ENCODE assay signal across 7 cellular contexts in genomic region chr2:134122610-134123009, GRCh38.
DNase-seq lines count a peak whose midpoint lies in the region; ATAC-seq, FAIRE-seq and TF ChIP-seq lines count a peak whose summit lies in the region.

No MANE protein-coding gene starts in this region.

- TF ChIP-seq CTCF in Caco-2 (IDR thresholded peaks at IDR 0.05; ENCODE audit: insufficient read depth in 1 of 2, low read depth in 1 of 2, low read length in 1 of 2, severe bottlenecking in 1 of 2, unreplicated experiment in 1 of 2) (no peak), GM23338 (conservative IDR thresholded peaks at IDR 0.05; ENCODE audit: low read depth in 2 of 2) (peak; percentile 9 to 20; a peak in 1 of 4 replicates), WI38 (IDR thresholded peaks at IDR 0.05; ENCODE audit: low read depth, low read length) (no peak), keratinocyte (optimal IDR thresholded peaks at IDR 0.05 in 1 of 3, IDR thresholded peaks at IDR 0.05 in 1 of 3, conservative IDR thresholded peaks at IDR 0.05 in 1 of 3; ENCODE audit: extremely low read depth in 1 of 3, insufficient read depth in 2 of 3, low read length in 3 of 3) (peak; percentile 22 to 32 (median 22))

- peak overlapping the region; percentile 49 for H3K4me3 Mint-ChIP-seq in Caco-2 (ENCODE audit: unreplicated experiment)
- H3K4me3 Mint-ChIP-seq in GM23338, result peak overlapping the region; percentile 82
- H3K4me3 Mint-ChIP-seq in activated CD8-positive, alpha-beta memory T cell treated with anti-CD3 and anti-CD28 coated beads, Interleukin-2, amount 10 ng/mL, durations not matched to agents 7 days and 5 days, result no peak overlapping the region

- peaks cover 4% of the 10 kb centered on the region for H3K9me1 ChIP-seq in keratinocyte (ENCODE audit: control insufficient read depth, extremely low read depth, insufficient read depth, low read length)

- H3K9me3 ChIP-seq in Caco-2 (no peaks in the 10 kb centered on the region), keratinocyte (ENCODE audit: control insufficient read depth, low read depth, low read length) (no peaks in the 10 kb centered on the region)

- H3K27ac Mint-ChIP-seq in Caco-2 (ENCODE audit: unreplicated experiment) (no peak overlapping the region), GM23338 (no peak overlapping the region)
- no peak overlapping the region for H3K27ac Mint-ChIP-seq in activated CD8-positive, alpha-beta memory T cell treated with anti-CD3 and anti-CD28 coated beads, Interleukin-2, amount 10 ng/mL, durations not matched to agents 7 days and 5 days

- H3K27ac ChIP-seq in GM23338 (ENCODE audit: low read depth) (no peak overlapping the region), keratinocyte (ENCODE audit: control insufficient read depth, insufficient read depth, low read length) (no peak overlapping the region)

- dilution Hi-C loops in keratinocyte (cut with MboI; ENCODE audit: extremely low pct_ligation_motif_present, low sequenced_read_pairs), result no loop called here

- peak overlapping the region; percentile 97 for H3K4me2 ChIP-seq in GM23338
- peak overlapping the region; percentile 19 for H3K4me2 ChIP-seq in keratinocyte (ENCODE audit: control insufficient read depth, extremely low read depth, insufficient read depth, low read depth, low read length)

- no peaks in the 10 kb centered on the region for H3F3A ChIP-seq in GM23338 (replicated peaks; ENCODE audit: low read depth)

- no peak for FAIRE-seq in keratinocyte (lab: Jason Lieb, UNC)

- H3K9me3 Mint-ChIP-seq in Caco-2 (ENCODE audit: unreplicated experiment) (no peaks in the 10 kb centered on the region), GM23338 (no peaks in the 10 kb centered on the region)
- H3K9me3 Mint-ChIP-seq in activated CD8-positive, alpha-beta memory T cell treated with anti-CD3 and anti-CD28 coated beads, Interleukin-2, amount 10 ng/mL, durations not matched to agents 7 days and 5 days (ENCODE audit: low read depth), result no peaks in the 10 kb centered on the region

- H3K9ac ChIP-seq in keratinocyte (ENCODE audit: control insufficient read depth, extremely low read depth, insufficient read depth, low read length), result no peak overlapping the region

- peaks cover 12% of the 10 kb centered on the region for H3K4me1 ChIP-seq in Caco-2
- H3K4me1 ChIP-seq in GM23338 (ENCODE audit: insufficient read depth), result peaks cover 44% of the 10 kb centered on the region
- H3K4me1 ChIP-seq in keratinocyte (ENCODE audit: control insufficient read depth, extremely low read depth, insufficient read depth, low read length), result peaks cover 23% of the 10 kb centered on the region

- no peaks in the 10 kb centered on the region for H3K9me2 ChIP-seq in GM23338 (ENCODE audit: insufficient read depth)

- DNase-seq in Caco-2 (peak in 1 of 2 experiments; percentile 19), GM23338 (ENCODE audit: low spot score) (peak; percentile 64), keratinocyte (ENCODE audit: low read depth, low spot score) (no peak), A172 (ENCODE audit: low spot score) (no peak)
- DNase-seq in activated CD8-positive, alpha-beta memory T cell treated with anti-CD3 and anti-CD28 coated beads, Interleukin-2, amount 10 ng/mL, durations not matched to agents 7 days and 5 days, result no peak

- POLR2A ChIA-PET in Caco-2 (lab: Charles Lee), result no interaction called here

- ATAC-seq in GM23338, result peak; percentile 12
- ATAC-seq in activated CD8-positive, alpha-beta memory T cell treated with anti-CD3 and anti-CD28 coated beads, Interleukin-2, amount 10 ng/mL, durations not matched to agents 7 days and 5 days, result no peak
- no peak for ATAC-seq in HG02885 (IDR thresholded peaks at IDR 0.05; ENCODE audit: poor library complexity, unreplicated experiment)

- H3K79me2 ChIP-seq in GM23338 (replicated peaks; ENCODE audit: insufficient read depth) (peaks cover 63% of the 10 kb centered on the region), keratinocyte (ENCODE audit: control insufficient read depth, insufficient read depth, low read length) (peaks cover 56% of the 10 kb centered on the region)

- CTCF ChIA-PET in Caco-2 (lab: Charles Lee), result no interaction called here
- CTCF ChIA-PET in activated CD8-positive, alpha-beta memory T cell treated with anti-CD3 and anti-CD28 coated beads, Interleukin-2, amount 10 ng/mL, durations not matched to agents 7 days and 5 days (lab: Charles Lee), result interaction anchor here (0.9 to 1.7 kb wide), 6 partner anchors 58 to 329 kb away, joined by 3 to 4 read pairs (median 3); no protein-coding TSS in a partner anchor

- H3K36me3 Mint-ChIP-seq in Caco-2 (ENCODE audit: insufficient read depth, unreplicated experiment), result peaks cover 10% of the 10 kb centered on the region
- peaks cover under 1% of the 10 kb centered on the region; the same call in 1 of the 3 replicates for H3K36me3 Mint-ChIP-seq in GM23338 (ENCODE audit: low read depth)
- H3K36me3 Mint-ChIP-seq in activated CD8-positive, alpha-beta memory T cell treated with anti-CD3 and anti-CD28 coated beads, Interleukin-2, amount 10 ng/mL, durations not matched to agents 7 days and 5 days, result peaks cover 1% of the 10 kb centered on the region

- peaks cover 23% of the 10 kb centered on the region for H3K4me1 Mint-ChIP-seq in Caco-2 (ENCODE audit: low read depth, unreplicated experiment)
- peaks cover 66% of the 10 kb centered on the region for H3K4me1 Mint-ChIP-seq in GM23338
- peaks cover 61% of the 10 kb centered on the region for H3K4me1 Mint-ChIP-seq in activated CD8-positive, alpha-beta memory T cell treated with anti-CD3 and anti-CD28 coated beads, Interleukin-2, amount 10 ng/mL, durations not matched to agents 7 days and 5 days

- H3K36me3 ChIP-seq in Caco-2 (ENCODE audit: control insufficient read depth, insufficient read depth, low read length) (no peaks in the 10 kb centered on the region), GM23338 (ENCODE audit: insufficient read depth) (no peaks in the 10 kb centered on the region), keratinocyte (ENCODE audit: control insufficient read depth in 2 of 2, extremely low read depth in 1 of 2, insufficient read depth in 2 of 2, low read length in 2 of 2) (peaks cover 0 to 1% of the 10 kb centered on the region in 2 experiments)

- H3K27me3 Mint-ChIP-seq in Caco-2 (ENCODE audit: insufficient read depth, unreplicated experiment), result no peaks in the 10 kb centered on the region
- H3K27me3 Mint-ChIP-seq in GM23338 (ENCODE audit: insufficient read depth, low read depth, poor library complexity), result peaks cover 19% of the 10 kb centered on the region
- H3K27me3 Mint-ChIP-seq in activated CD8-positive, alpha-beta memory T cell treated with anti-CD3 and anti-CD28 coated beads, Interleukin-2, amount 10 ng/mL, durations not matched to agents 7 days and 5 days, result no peaks in the 10 kb centered on the region

- no TSS peak for BruUV-seq in Caco-2 (replicated peaks; lab: Mats Ljungman, UMichigan)

- H2AFZ ChIP-seq in GM23338 (no peak overlapping the region), keratinocyte (ENCODE audit: control insufficient read depth, low read length) (no peak overlapping the region)

- peaks cover 30% of the 10 kb centered on the region for H4K20me1 ChIP-seq in GM23338 (replicated peaks; ENCODE audit: insufficient read depth)
- peaks cover 11% of the 10 kb centered on the region for H4K20me1 ChIP-seq in keratinocyte (ENCODE audit: control insufficient read depth, extremely low read depth, insufficient read depth, low read length)

- no peak overlapping the region for H3K4me3 ChIP-seq in Caco-2 (ENCODE audit: low read depth, low read length)
- no peak overlapping the region for H3K4me3 ChIP-seq in GM23338
- H3K4me3 ChIP-seq in WI38 (ENCODE audit: low read depth, low read length), result peak overlapping the region; percentile 87; the same call in 1 of the 2 replicates
- H3K4me3 ChIP-seq in keratinocyte (ENCODE audit: control insufficient read depth in 2 of 3, extremely low read depth in 1 of 3, insufficient read depth in 2 of 3, low read depth in 1 of 3, low read length in 3 of 3), result no peak overlapping the region

- H3K27me3 ChIP-seq in Caco-2 (replicated peaks; ENCODE audit: control insufficient read depth, insufficient read depth, low read length) (no peaks in the 10 kb centered on the region), GM23338 (ENCODE audit: insufficient read depth) (peaks cover 15% of the 10 kb centered on the region), keratinocyte (ENCODE audit: control insufficient read depth, extremely low read depth, insufficient read depth, low read length) (no peaks in the 10 kb centered on the region)

- intact Hi-C loops in Caco-2 (cut with micrococcal nuclease; ENCODE audit: unreplicated experiment), result no loop called here

TF ChIP-seq in GM23338, 12 proteins besides CTCF, POLR2A, EP300 and RAD21 (continues in another document):
- no peak for TF ChIP-seq JUNB (IDR thresholded peaks at IDR 0.05; ENCODE audit: unreplicated experiment)

Comparison
In these comparisons a context has a peak if more than half of its experiments do, and no peak if none do; other contexts are left out.
1. CTCF ChIP-seq: peak in GM23338 (2 of 2) and keratinocyte (3 of 3); none in Caco-2 (0 of 2) and WI38 (single experiment).